In the genomic region with DNA sequence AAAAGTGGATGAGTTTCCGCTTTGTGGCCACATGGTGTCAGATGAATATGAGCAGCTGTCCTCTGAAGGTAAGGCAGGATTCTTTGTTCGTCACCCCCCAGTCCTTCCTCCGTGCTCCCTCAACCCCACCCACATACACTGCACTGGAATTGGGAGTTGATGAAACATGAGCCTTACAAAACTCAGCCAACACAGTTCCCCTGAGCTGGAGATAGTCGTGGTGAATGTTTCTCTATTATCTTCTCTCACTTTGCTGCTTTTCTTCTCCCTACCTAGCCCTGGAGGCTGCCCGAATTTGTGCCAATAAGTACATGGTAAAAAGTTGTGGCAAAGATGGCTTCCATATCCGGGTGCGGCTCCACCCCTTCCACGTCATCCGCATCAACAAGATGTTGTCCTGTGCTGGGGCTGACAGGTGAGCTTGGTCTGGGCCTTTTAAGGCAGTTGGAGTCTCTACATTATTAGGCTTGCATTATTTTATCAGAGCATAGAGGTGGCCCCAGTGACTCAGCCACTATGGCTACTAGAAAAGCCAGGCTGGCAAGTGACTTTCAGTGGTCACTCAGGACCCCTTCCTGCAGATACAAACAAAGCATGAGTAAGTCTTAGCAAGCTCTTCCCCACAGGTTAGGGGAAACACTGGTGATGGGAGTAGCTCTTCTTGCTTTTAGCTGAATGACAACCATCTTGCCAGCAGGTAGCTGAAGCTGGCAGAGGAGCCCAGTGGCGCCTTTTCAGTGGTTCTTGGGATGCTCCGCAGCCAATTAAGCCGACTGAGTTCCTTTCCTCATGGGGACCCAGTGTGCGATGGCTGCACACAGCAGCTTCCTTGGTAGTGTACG, we compare ENCODE assay signal across 7 cellular contexts. TPM values are rescaled to one million over a fixed set of nuclear protein-coding genes. Genes with fewer than 3 reads are reported as not detected.
DNase-seq lines count a peak whose midpoint lies in the region; ATAC-seq and TF ChIP-seq lines count a peak whose summit lies in the region.

No MANE protein-coding gene starts in this region.

- peak overlapping the region; percentile 99 for H3K4me3 ChIP-seq in right cardiac atrium (ENCODE audit: low read length)

- peaks cover 51% of the 10 kb centered on the region for H3K27me3 Mint-ChIP-seq in HFFc6 (ENCODE audit: insufficient read depth)

- peaks cover 31% of the 10 kb centered on the region for H3K9me3 Mint-ChIP-seq in HFFc6
- no peaks in the 10 kb centered on the region for H3K9me3 Mint-ChIP-seq in stimulated activated effector memory CD8-positive, alpha-beta T cell treated with anti-CD3 and anti-CD28 coated beads, Interleukin-12 subunit alpha, Interleukin-12 subunit beta, amount 100 ng/mL, for 72 hours

- no peak for TF ChIP-seq CTCF in HFFc6 (IDR thresholded peaks at IDR 0.05)

- H3K4me3 Mint-ChIP-seq in HFFc6: peak overlapping the region; percentile 98
- peak overlapping the region; percentile 92 for H3K4me3 Mint-ChIP-seq in stimulated activated effector memory CD8-positive, alpha-beta T cell treated with anti-CD3 and anti-CD28 coated beads, Interleukin-12 subunit alpha, Interleukin-12 subunit beta, amount 100 ng/mL, for 72 hours

- ATAC-seq in right cardiac atrium: no peak
- ATAC-seq in stimulated activated effector memory CD8-positive, alpha-beta T cell treated with anti-CD3 and anti-CD28 coated beads, Interleukin-12 subunit alpha, Interleukin-12 subunit beta, amount 100 ng/mL, for 72 hours: no peak

- peak overlapping the region; percentile 99 for H3K27ac Mint-ChIP-seq in HFFc6
- peak overlapping the region; percentile 100 for H3K27ac Mint-ChIP-seq in stimulated activated effector memory CD8-positive, alpha-beta T cell treated with anti-CD3 and anti-CD28 coated beads, Interleukin-12 subunit alpha, Interleukin-12 subunit beta, amount 100 ng/mL, for 72 hours

- intact Hi-C loops in right cardiac atrium (cut with DNase I): loop anchor here in 1 of 4 donors (10.0 kb wide), 1 partner anchor 115 kb away; a partner anchor contains a TSS

- H3K27me3 ChIP-seq in right cardiac atrium (ENCODE audit: control insufficient read depth, insufficient read depth): no peaks in the 10 kb centered on the region

- H3K9me3 ChIP-seq in right cardiac atrium (ENCODE audit: control insufficient read depth, low read length): no peaks in the 10 kb centered on the region

- WGBS in right cardiac atrium: 36% methylated on average over 14 of the region's 14 CpGs

- peaks cover 23% of the 10 kb centered on the region for H3K36me3 Mint-ChIP-seq in HFFc6 (ENCODE audit: low read depth)
- peaks cover 45% of the 10 kb centered on the region for H3K36me3 Mint-ChIP-seq in stimulated activated effector memory CD8-positive, alpha-beta T cell treated with anti-CD3 and anti-CD28 coated beads, Interleukin-12 subunit alpha, Interleukin-12 subunit beta, amount 100 ng/mL, for 72 hours

- DNase-seq in HFFc6 (no peak), right cardiac atrium (no peak), COLO668 (lab: John Stamatoyannopoulos, UW; ENCODE audit: unreplicated experiment) (no peak), GM03348 (ENCODE audit: low spot score) (no peak), LoVo (ENCODE audit: low spot score) (no peak)
- DNase-seq in activated CD4-positive, alpha-beta T cell treated with anti-CD3 and anti-CD28 coated beads, Interleukin-2, amount 50 U/mL, for 48 hours: peak; percentile 38 to 46
- DNase-seq in stimulated activated effector memory CD8-positive, alpha-beta T cell treated with anti-CD3 and anti-CD28 coated beads, Interleukin-12 subunit alpha, Interleukin-12 subunit beta, amount 100 ng/mL, for 72 hours (ENCODE audit: low spot score in 2 of 2): no peak

- H3K4me1 Mint-ChIP-seq in HFFc6 (ENCODE audit: low read depth): peaks cover 6% of the 10 kb centered on the region; the same call in 1 of the 2 replicates
- peaks cover 22% of the 10 kb centered on the region for H3K4me1 Mint-ChIP-seq in stimulated activated effector memory CD8-positive, alpha-beta T cell treated with anti-CD3 and anti-CD28 coated beads, Interleukin-12 subunit alpha, Interleukin-12 subunit beta, amount 100 ng/mL, for 72 hours

- H3K4me1 ChIP-seq in right cardiac atrium (ENCODE audit: control insufficient read depth, insufficient read depth, low read length): peaks cover 2% of the 10 kb centered on the region

- peak overlapping the region; percentile 100 for H3K27ac ChIP-seq in right cardiac atrium (ENCODE audit: low read length)

RNA-seq across cellular contexts. Expression of a gene that starts 1.6 kb away (rescaled TPM):
- 1,000 to 10,000 TPM; 1,764 to 1,978 (median 1,934) TPM for total RNA-seq in HFFc6 (2021; fragmentation: NEBNext Ultra II Directional; extraction: Animal tissue kit (Norgen Biotek cat#: 25700))
- total RNA-seq in right cardiac atrium: 1,000 to 10,000 TPM; 2,034 to 2,544 (median 2,211) TPM
- polyA plus RNA-seq in right cardiac atrium: 2,857 TPM

RNA-seq across cellular contexts. Expression of a gene that starts 9.3 kb away (rescaled TPM):
- 10 to 100 TPM; 74.8 to 96.3 (median 87.4) TPM for total RNA-seq in HFFc6 (2021; fragmentation: NEBNext Ultra II Directional; extraction: Animal tissue kit (Norgen Biotek cat#: 25700))
- 10 to 100 TPM; 47.3 to 52.6 (median 51.2) TPM for total RNA-seq in right cardiac atrium
- 60.5 TPM for polyA plus RNA-seq in right cardiac atrium

RNA-seq across cellular contexts. Expression of a gene that starts 11.6 kb away (rescaled TPM):
- total RNA-seq in HFFc6 (2021; fragmentation: NEBNext Ultra II Directional; extraction: Animal tissue kit (Norgen Biotek cat#: 25700)): 10 to 100 TPM; 13.0 to 17.3 (median 15.1) TPM
- total RNA-seq in right cardiac atrium: 10 to 100 TPM; 38.0 to 45.0 (median 39.0) TPM
- polyA plus RNA-seq in right cardiac atrium: 43.9 TPM

RNA-seq across cellular contexts. Expression of a gene that starts 20.7 kb away (rescaled TPM):
- total RNA-seq in HFFc6 (2021; fragmentation: NEBNext Ultra II Directional; extraction: Animal tissue kit (Norgen Biotek cat#: 25700)): 100 to 1,000 TPM in 4 of 6 experiments, 10 to 100 TPM in 2; 84.8 to 119 (median 108) TPM
- total RNA-seq in right cardiac atrium: 10 to 100 TPM; 58.5 to 72.9 (median 60.0) TPM
- polyA plus RNA-seq in right cardiac atrium: 86.1 TPM

RNA-seq across cellular contexts. Expression of a gene that starts 25.3 kb away (rescaled TPM):
- total RNA-seq in HFFc6 (2021; fragmentation: NEBNext Ultra II Directional; extraction: Animal tissue kit (Norgen Biotek cat#: 25700)): 1,000 to 10,000 TPM; 2,260 to 2,886 (median 2,666) TPM
- 100 to 1,000 TPM; 262 to 363 (median 298) TPM for total RNA-seq in right cardiac atrium
- 271 TPM for polyA plus RNA-seq in right cardiac atrium

Comparison
In these comparisons a context has a peak if more than half of its experiments do, and no peak if none do; other contexts are left out.
1. DNase-seq: peak in activated CD4-positive, alpha-beta T cell treated with anti-CD3 and anti-CD28 coated beads, Interleukin-2, amount 50 U/mL, for 48 hours (2 of 2); none in HFFc6 (single experiment), right cardiac atrium (0 of 3), stimulated activated effector memory CD8-positive, alpha-beta T cell treated with anti-CD3 and anti-CD28 coated beads, Interleukin-12 subunit alpha, Interleukin-12 subunit beta, amount 100 ng/mL, for 72 hours (0 of 2), COLO668 (single experiment), GM03348 (single experiment) and LoVo (single experiment).